ENCODE assay signal across 24 cellular contexts in the genomic region with DNA sequence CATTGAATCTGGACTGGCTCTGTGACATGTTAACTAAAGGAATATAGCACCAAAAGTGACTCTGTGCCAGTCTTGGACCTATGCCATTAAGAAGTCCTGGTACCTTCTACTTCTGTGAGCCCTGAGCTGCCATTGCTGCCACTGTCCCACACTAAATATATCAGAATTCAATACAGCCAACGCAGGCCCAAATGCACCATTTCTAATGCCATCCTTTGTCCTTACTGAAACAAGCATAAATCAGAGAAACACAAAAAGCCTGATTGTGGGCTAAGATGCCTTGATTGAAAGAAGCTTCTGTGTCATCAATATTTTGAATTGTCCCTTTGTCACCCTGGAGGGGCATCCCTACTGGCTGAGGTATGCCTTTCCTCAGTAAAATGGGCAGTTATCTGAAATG.
A peak's percentile ranks its signal among the peaks of the same experiment; 100 is the strongest.
DNase-seq lines count a peak whose midpoint lies in the region; ATAC-seq lines count a peak whose summit lies in the region.
"Had no signal": no experiment of that assay in that cellular context is flagged by ENCODE, and none has a peak within 500 bp of the region (broad histone marks: within the 10 kb centered on the region; RNA-seq: fewer than 3 reads in every experiment).

No MANE protein-coding gene starts in this region.

- peak overlapping the region in 4 of 7 donors; percentile 9 to 56 (median 30) for H3K27ac Mint-ChIP-seq in CD4-positive, alpha-beta memory T cell
- H3K27ac Mint-ChIP-seq: CD4-positive, CD25-positive, alpha-beta regulatory T cell; HFFc6 had no signal

- peaks cover 3% of the 10 kb centered on the region in 2 donors for H3K36me3 Mint-ChIP-seq in CD4-positive, alpha-beta memory T cell
- H3K36me3 Mint-ChIP-seq: CD4-positive, CD25-positive, alpha-beta regulatory T cell had no signal

- peaks cover 32% of the 10 kb centered on the region for H3K4me1 ChIP-seq in CD4-positive, alpha-beta memory T cell (ENCODE audit: insufficient read depth, low read length)
- H3K4me1 ChIP-seq: Caco-2 had no signal

- ATAC-seq in left colon (no peak), GM21786 (IDR thresholded peaks at IDR 0.05; ENCODE audit: unreplicated experiment) (no peak)
- ATAC-seq: A549, GM12878, HepG2 had no signal

- intact Hi-C loops in CD4-positive, alpha-beta memory T cell (cut with micrococcal nuclease), result loop anchor here (10.0 kb wide), 1 partner anchor 47 kb away; no protein-coding TSS in a partner anchor
- intact Hi-C loops in left colon (cut with DNase I, micrococcal nuclease), result no loop called here

- no peak overlapping the region for H3K4me3 ChIP-seq in CD4-positive, alpha-beta memory T cell (ENCODE audit: low read length in 2 of 2)
- H3K4me3 ChIP-seq: A549, GM12878, K562, MG63, PC-9 had no signal

- no peak for DNase-seq in CD4-positive, alpha-beta memory T cell
- DNase-seq in SK-MEL-5 (ENCODE audit: low read depth, low spot score) (peak; percentile 48), hippocampal formation (lab: John Stamatoyannopoulos, UW) (peak; percentile 28 to 65), superior temporal gyrus (ENCODE audit: extremely low spot score) (peak; percentile 85), NCI-H2029 (lab: John Stamatoyannopoulos, UW) (no peak), left colon (no peak)
- DNase-seq: Caco-2; CD4-positive, CD25-positive, alpha-beta regulatory T cell; DND-41; H7; HFFc6; MG63; NCI-H1417 treated with DMSO at 0.1 percent for 48 hours; NCI-H187; NCI-H2107; NCI-H446 treated with DMSO at 0.1 percent for 48 hours; SHP77 treated with DMSO at 0.1 percent for 48 hours had no signal

- H3K27me3 Mint-ChIP-seq in CD4-positive, alpha-beta memory T cell, result no peaks in the 10 kb centered on the region
- H3K27me3 Mint-ChIP-seq: CD4-positive, CD25-positive, alpha-beta regulatory T cell had no signal

- H3K4me3 Mint-ChIP-seq in CD4-positive, alpha-beta memory T cell, result no peak overlapping the region
- H3K4me3 Mint-ChIP-seq: HFFc6 had no signal

- no peaks in the 10 kb centered on the region for H3K27me3 ChIP-seq in CD4-positive, alpha-beta memory T cell (ENCODE audit: insufficient read depth, low read length)
- H3K27me3 ChIP-seq: MG63 had no signal

- in situ Hi-C loops in SK-MEL-5 (cut with HindIII; ENCODE audit: low pct_unique_long_range_greater_than_20kb, low sequenced_read_pairs), result no loop called here

- CTCF ChIA-PET in CD4-positive, alpha-beta memory T cell (lab: Charles Lee; ENCODE audit: partially characterized antibody), result interaction anchor here (1.2 kb wide), 1 partner anchor 10 kb away, joined by 3 read pairs; no protein-coding TSS in a partner anchor

- no peak overlapping the region for H3K27ac ChIP-seq in CD4-positive, alpha-beta memory T cell (ENCODE audit: low read depth, low read length)
- H3K27ac ChIP-seq: A549, PC-9, RWPE1 had no signal

- POLR2A ChIA-PET in CD4-positive, alpha-beta memory T cell (lab: Charles Lee; ENCODE audit: partially characterized antibody), result interaction anchor here (1.2 kb wide), 1 partner anchor 293 kb away, joined by 3 read pairs; the partner anchor contains the start of genes DTL and INTS7

- H3K4me1 Mint-ChIP-seq in CD4-positive, alpha-beta memory T cell, result peaks cover 26 to 42% (median 32%) of the 10 kb centered on the region in 4 donors

- no peaks in the 10 kb centered on the region for H3K9me3 ChIP-seq in CD4-positive, alpha-beta memory T cell (ENCODE audit: control insufficient read depth in 1 of 2, low read length in 2 of 2)
- H3K9me3 ChIP-seq: A549, Caco-2, MG63 had no signal

- H3K9me3 Mint-ChIP-seq in CD4-positive, alpha-beta memory T cell, result no peaks in the 10 kb centered on the region
- H3K9me3 Mint-ChIP-seq: CD4-positive, CD25-positive, alpha-beta regulatory T cell; HFFc6 had no signal

- H3K36me3 ChIP-seq in CD4-positive, alpha-beta memory T cell (ENCODE audit: insufficient read depth, low read length), result no peaks in the 10 kb centered on the region

Comparison
In these comparisons a context has a peak if more than half of its experiments do, and no peak if none do; other contexts are left out.
1. DNase-seq: peak in SK-MEL-5 (single experiment), hippocampal formation (2 of 2) and superior temporal gyrus (single experiment); none in CD4-positive, alpha-beta memory T cell (0 of 5), NCI-H2029 (single experiment) and left colon (0 of 2).